In the genomic region with DNA sequence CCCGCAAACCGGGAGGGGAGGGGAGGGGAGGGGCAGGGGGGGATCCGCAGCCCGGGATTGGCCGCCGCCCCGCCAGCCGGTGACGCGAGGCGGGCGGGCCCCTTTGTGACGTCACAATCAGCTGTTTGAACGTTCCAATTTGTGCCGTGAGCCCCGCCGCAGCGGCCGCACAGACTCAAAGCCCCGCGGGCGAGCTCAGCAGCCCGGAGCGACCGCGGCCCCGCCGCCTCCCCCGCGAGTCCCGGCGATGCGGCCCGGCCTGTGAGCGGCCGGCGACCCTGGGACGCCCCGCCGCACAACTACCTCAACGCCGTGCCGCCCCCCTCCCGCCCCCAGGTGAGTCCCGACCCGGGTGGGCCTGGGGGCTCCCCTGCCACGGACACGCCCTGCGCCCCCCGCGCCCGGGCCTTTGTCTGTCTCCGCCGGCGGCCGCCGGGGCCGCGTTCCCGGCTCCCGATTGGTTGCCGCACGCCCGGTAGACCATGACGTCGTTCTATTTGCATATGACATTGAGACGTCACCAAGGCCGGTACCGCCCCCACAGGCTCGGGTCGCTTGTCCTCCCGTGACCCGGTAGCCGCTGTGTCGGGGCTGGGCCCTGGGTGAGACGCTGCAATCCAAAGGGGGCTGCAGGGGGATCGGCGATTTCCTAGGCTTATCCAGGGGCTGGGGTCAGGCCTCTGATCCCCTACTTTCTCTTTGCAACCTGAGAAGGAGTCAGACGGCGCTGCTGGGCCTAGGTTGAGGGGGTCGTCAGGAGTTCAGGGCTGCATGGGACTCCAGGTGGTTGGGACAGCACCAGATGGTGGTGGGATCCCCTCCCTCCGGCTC, we compare ENCODE assay signal across 1 cellular context.
TF ChIP-seq lines count a peak whose summit lies in the region.

A gene with protein sequence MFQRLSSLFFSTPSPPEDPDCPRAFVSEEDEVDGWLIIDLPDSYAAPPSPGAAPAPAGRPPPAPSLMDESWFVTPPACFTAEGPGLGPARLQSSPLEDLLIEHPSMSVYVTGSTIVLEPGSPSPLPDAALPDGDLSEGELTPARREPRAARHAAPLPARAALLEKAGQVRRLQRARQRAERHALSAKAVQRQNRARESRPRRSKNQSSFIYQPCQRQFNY (plus strand): TSS at position 168 of the 831 bp plus-strand sequence. CDS start 4,396 bp downstream, outside the sequence.

TF ChIP-seq in GM12878, 131 proteins besides CTCF, POLR2A, EP300 and RAD21 (continued from another document):
- no peak for TF ChIP-seq E2F4 (IDR thresholded peaks at IDR 0.05; ENCODE audit: low read depth, low read length)
- peak; percentile 17 for TF ChIP-seq NBN (IDR thresholded peaks at IDR 0.05)
- TF ChIP-seq IRF4 (IDR thresholded peaks at IDR 0.05; ENCODE audit: low read depth, low read length): no peak
- TF ChIP-seq ASH2L (IDR thresholded peaks at IDR 0.05; ENCODE audit: borderline replicate concordance, low read depth): no peak
- TF ChIP-seq RUNX3 (IDR thresholded peaks at IDR 0.05; ENCODE audit: low read length): peak; percentile 7
- no peak; a peak in 1 of 4 replicates for TF ChIP-seq IKZF2 (IDR thresholded peaks at IDR 0.05)
- no peak for TF ChIP-seq MXI1 (IDR thresholded peaks at IDR 0.05; ENCODE audit: low read depth, low read length)
- no peak for TF ChIP-seq KAT2A (conservative IDR thresholded peaks at IDR 0.05; ENCODE audit: control insufficient read depth, low read depth, low read length)
- no peak for TF ChIP-seq ZNF622 (IDR thresholded peaks at IDR 0.05)
- no peak for TF ChIP-seq RFX5 (IDR thresholded peaks at IDR 0.05; ENCODE audit: low read depth, low read length)
- TF ChIP-seq FOXM1 (IDR thresholded peaks at IDR 0.05; ENCODE audit: low read depth, low read length): no peak
- no peak for TF ChIP-seq NR2C2 (IDR thresholded peaks at IDR 0.05; ENCODE audit: borderline replicate concordance, control insufficient read depth, insufficient read length, low read depth)
- TF ChIP-seq NR2F1 (conservative IDR thresholded peaks at IDR 0.05): peak; percentile 82
- TF ChIP-seq CHD2 (IDR thresholded peaks at IDR 0.05; ENCODE audit: borderline replicate concordance, low read depth, low read length): 0 out of 2 replicates have a peak, but pooled peaks have one; percentile 20
- no peak for TF ChIP-seq PML (IDR thresholded peaks at IDR 0.05; ENCODE audit: low read length)
- no peak for TF ChIP-seq USF2 (IDR thresholded peaks at IDR 0.05; ENCODE audit: borderline replicate concordance, low read depth, low read length)
- no peak for TF ChIP-seq CHD4 (IDR thresholded peaks at IDR 0.05)
- TF ChIP-seq, protein P1, sequence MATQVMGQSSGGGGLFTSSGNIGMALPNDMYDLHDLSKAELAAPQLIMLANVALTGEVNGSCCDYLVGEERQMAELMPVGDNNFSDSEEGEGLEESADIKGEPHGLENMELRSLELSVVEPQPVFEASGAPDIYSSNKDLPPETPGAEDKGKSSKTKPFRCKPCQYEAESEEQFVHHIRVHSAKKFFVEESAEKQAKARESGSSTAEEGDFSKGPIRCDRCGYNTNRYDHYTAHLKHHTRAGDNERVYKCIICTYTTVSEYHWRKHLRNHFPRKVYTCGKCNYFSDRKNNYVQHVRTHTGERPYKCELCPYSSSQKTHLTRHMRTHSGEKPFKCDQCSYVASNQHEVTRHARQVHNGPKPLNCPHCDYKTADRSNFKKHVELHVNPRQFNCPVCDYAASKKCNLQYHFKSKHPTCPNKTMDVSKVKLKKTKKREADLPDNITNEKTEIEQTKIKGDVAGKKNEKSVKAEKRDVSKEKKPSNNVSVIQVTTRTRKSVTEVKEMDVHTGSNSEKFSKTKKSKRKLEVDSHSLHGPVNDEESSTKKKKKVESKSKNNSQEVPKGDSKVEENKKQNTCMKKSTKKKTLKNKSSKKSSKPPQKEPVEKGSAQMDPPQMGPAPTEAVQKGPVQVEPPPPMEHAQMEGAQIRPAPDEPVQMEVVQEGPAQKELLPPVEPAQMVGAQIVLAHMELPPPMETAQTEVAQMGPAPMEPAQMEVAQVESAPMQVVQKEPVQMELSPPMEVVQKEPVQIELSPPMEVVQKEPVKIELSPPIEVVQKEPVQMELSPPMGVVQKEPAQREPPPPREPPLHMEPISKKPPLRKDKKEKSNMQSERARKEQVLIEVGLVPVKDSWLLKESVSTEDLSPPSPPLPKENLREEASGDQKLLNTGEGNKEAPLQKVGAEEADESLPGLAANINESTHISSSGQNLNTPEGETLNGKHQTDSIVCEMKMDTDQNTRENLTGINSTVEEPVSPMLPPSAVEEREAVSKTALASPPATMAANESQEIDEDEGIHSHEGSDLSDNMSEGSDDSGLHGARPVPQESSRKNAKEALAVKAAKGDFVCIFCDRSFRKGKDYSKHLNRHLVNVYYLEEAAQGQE (IDR thresholded peaks at IDR 0.05; ENCODE audit: low read depth, low read length): no peak
- TF ChIP-seq ZNF207 (IDR thresholded peaks at IDR 0.05; ENCODE audit: borderline replicate concordance): peak; percentile 57; the same call in 1 of the 2 replicates
- peak; percentile 28 for TF ChIP-seq SMAD1 (IDR thresholded peaks at IDR 0.05; ENCODE audit: low read depth, partially characterized antibody)
- TF ChIP-seq RELB (IDR thresholded peaks at IDR 0.05; ENCODE audit: low read depth): no peak
- peak; percentile 83 for TF ChIP-seq DPF2 (IDR thresholded peaks at IDR 0.05)
- TF ChIP-seq ZBTB33 (IDR thresholded peaks at IDR 0.05): no peak
- TF ChIP-seq FOS (IDR thresholded peaks at IDR 0.05; ENCODE audit: borderline replicate concordance, extremely low read depth, insufficient read length): no peak
TF ChIP-seq in GM12878: peak in this region for 31.
